Comparison of ENCODE assay signal across 8 cellular contexts in genomic region chr7:27605689-27606269, GRCh38. TPM values are rescaled to one million over a fixed set of nuclear protein-coding genes. Genes with fewer than 3 reads are reported as not detected.
A peak's percentile ranks its signal among the peaks of the same experiment; 100 is the strongest.
DNase-seq lines count a peak whose midpoint lies in the region; ATAC-seq, FAIRE-seq and TF ChIP-seq lines count a peak whose summit lies in the region.

No MANE protein-coding gene starts in this region.

- no peaks in the 10 kb centered on the region for H3K27me3 ChIP-seq in heart right ventricle
- H3K27me3 ChIP-seq in heart left ventricle, result no peaks in the 10 kb centered on the region

- H3K36me3 ChIP-seq in heart right ventricle, result no peaks in the 10 kb centered on the region
- no peaks in the 10 kb centered on the region for H3K36me3 ChIP-seq in heart left ventricle

- no peak for DNase-seq in heart right ventricle
- no peak for DNase-seq in heart left ventricle
- DNase-seq in RKO (ENCODE audit: low spot score), result peak; percentile 67
- no peak for DNase-seq in frontal cortex (ENCODE audit: low spot score in 2 of 2)
- no peak for DNase-seq in NCI-H1048 (lab: John Stamatoyannopoulos, UW)
- DNase-seq in activated CD4-positive, CD25-positive, alpha-beta regulatory T cell (lab: John Stamatoyannopoulos, UW), result no peak
- no peak for DNase-seq in NCI-H1930 (lab: John Stamatoyannopoulos, UW)

- TF ChIP-seq CTCF in heart right ventricle (IDR thresholded peaks at IDR 0.05) (peak in 5 of 9 donors; percentile 19 to 46 (median 30)), heart left ventricle (IDR thresholded peaks at IDR 0.05) (peak in 6 of 12 donors; percentile 14 to 43 (median 29))

- intact Hi-C loops in heart right ventricle (cut with DNase I) (no loop called here), heart left ventricle (cut with DNase I) (no loop called here)

- H3K27ac ChIP-seq in heart right ventricle (no peak overlapping the region), heart left ventricle (no peak overlapping the region)

- no peaks in the 10 kb centered on the region for H3K4me1 ChIP-seq in heart right ventricle
- peaks cover 0 to 3% (median 0%) of the 10 kb centered on the region in 12 donors for H3K4me1 ChIP-seq in heart left ventricle

- H3K9me3 ChIP-seq in heart right ventricle (no peaks in the 10 kb centered on the region), heart left ventricle (no peaks in the 10 kb centered on the region)

- no peak overlapping the region for H3K4me3 ChIP-seq in heart right ventricle
- no peak overlapping the region for H3K4me3 ChIP-seq in heart left ventricle

- no peak for TF ChIP-seq POLR2A in heart left ventricle (IDR thresholded peaks at IDR 0.05)

- peak; percentile 51 for FAIRE-seq in frontal cortex (lab: Jason Lieb, UNC)

- 43 to 67% methylated on average over 2 of the region's 2 CpGs for WGBS in heart right ventricle, 2 donors
- 40 to 68% (median 53%) methylated on average over 2 of the region's 2 CpGs for WGBS in heart left ventricle, 4 donors

- ATAC-seq in heart right ventricle, result no peak
- no peak for ATAC-seq in heart left ventricle
- no peak for ATAC-seq in GM21576 (IDR thresholded peaks at IDR 0.05; ENCODE audit: unreplicated experiment)

RNA-seq across cellular contexts. Expression of gene HIBADH, which starts 56.9 kb away (rescaled TPM):
- total RNA-seq in heart right ventricle (10 to 100 TPM; 56.5 to 94.0 (median 80.8) TPM), heart left ventricle (100 to 1,000 TPM in 1 of 9 donors, 10 to 100 TPM in 8; 48.5 to 107 (median 69.7) TPM), frontal cortex (13.5 TPM)
- polyA plus RNA-seq in heart right ventricle (10 to 100 TPM; 24.7 to 32.3 TPM), heart left ventricle (10 to 100 TPM; 34.4 to 34.6 TPM)
